8 cellular contexts compared by ENCODE assay signal in the genomic region with DNA sequence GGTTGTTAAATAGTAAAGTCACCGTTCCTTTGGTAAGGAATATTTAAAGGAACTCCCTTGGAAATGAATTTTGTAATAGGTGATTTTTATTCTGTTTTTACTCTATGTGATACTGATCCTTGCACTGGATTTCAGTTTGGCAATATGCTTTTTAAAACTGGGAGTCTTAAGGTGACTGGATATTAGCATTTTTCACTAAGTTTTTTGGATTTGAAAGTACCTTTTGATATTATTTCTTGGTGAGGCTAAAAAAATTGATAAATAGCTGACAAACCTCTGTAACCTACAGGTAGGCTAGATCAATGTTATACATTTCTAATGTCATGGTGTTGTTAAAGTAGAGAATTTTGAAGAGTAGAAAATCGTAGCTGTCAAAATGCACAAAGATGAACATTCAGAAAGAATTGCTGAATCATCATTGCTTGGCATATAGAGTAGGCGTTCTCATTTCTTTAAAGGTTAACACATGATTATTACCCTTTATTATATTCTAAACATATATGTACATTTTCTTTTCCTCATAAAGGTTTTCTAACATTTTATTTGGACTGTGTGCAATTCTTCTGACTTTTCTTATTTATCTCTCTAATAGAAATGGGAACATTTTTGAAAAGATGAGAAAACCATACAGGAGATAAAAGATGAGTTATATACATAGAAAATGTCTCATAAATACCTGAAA. TPM values are rescaled to one million over a fixed set of nuclear protein-coding genes. Genes with fewer than 3 reads are reported as not detected.
DNase-seq lines count a peak whose midpoint lies in the region; ATAC-seq and TF ChIP-seq lines count a peak whose summit lies in the region.

No MANE protein-coding gene starts in this region.

- H3K9me3 ChIP-seq in AG04450 (ENCODE audit: control insufficient read depth, insufficient read depth, low read length) (no peaks in the 10 kb centered on the region), body of pancreas (no peaks in the 10 kb centered on the region), WERI-Rb-1 (ENCODE audit: severe bottlenecking) (no peaks in the 10 kb centered on the region)
- no peaks in the 10 kb centered on the region for H3K9me3 ChIP-seq in effector memory CD4-positive, alpha-beta T cell (ENCODE audit: control insufficient read depth, low read length)

- POLR2A ChIA-PET in AG04450 (lab: Yijun Ruan, JAX), result interaction anchor here (0.6 to 4.6 kb wide), 6 partner anchors 8 to 118 kb away, joined by 3 to 105 read pairs (median 4); a partner anchor contains a TSS

- H3K27ac Mint-ChIP-seq in IgD-negative memory B cell, result peak overlapping the region; percentile 94 to 99 (median 99)

- DNase-seq in AG04450 (ENCODE audit: low read depth, low spot score) (no peak), body of pancreas (no peak), midbrain (lab: John Stamatoyannopoulos, UW) (peak; percentile 34), WERI-Rb-1 (no peak)
- no peak for DNase-seq in stimulated activated CD4-positive, alpha-beta T cell treated with anti-CD3 and anti-CD28 coated beads, Interleukin-2, amount 100 ng/mL, for 48 hours
- DNase-seq in effector memory CD4-positive, alpha-beta T cell, result no peak

- H3K36me3 Mint-ChIP-seq in IgD-negative memory B cell, result no peaks in the 10 kb centered on the region

- CTCF ChIA-PET in AG04450 (lab: Charles Lee), result interaction anchor here (0.6 to 2.1 kb wide), 4 partner anchors 81 to 112 kb away, joined by 3 to 8 read pairs (median 4); no protein-coding TSS in a partner anchor

- H3K27ac ChIP-seq in AG04450 (ENCODE audit: low read depth, low read length), result no peak overlapping the region
- peak overlapping the region; percentile 3 to 93 (median 86) for H3K27ac ChIP-seq in body of pancreas
- H3K27ac ChIP-seq in WERI-Rb-1, result no peak overlapping the region
- no peak overlapping the region for H3K27ac ChIP-seq in effector memory CD4-positive, alpha-beta T cell (ENCODE audit: insufficient read depth, low read length, poor library complexity, severe bottlenecking)

- H3K9me3 Mint-ChIP-seq in IgD-negative memory B cell, result peaks cover 0 to 2% (median 0%) of the 10 kb centered on the region in 3 donors

- peaks cover 9 to 27% (median 23%) of the 10 kb centered on the region in 3 donors for H3K4me1 Mint-ChIP-seq in IgD-negative memory B cell

- peaks cover 36% of the 10 kb centered on the region for H3K4me1 ChIP-seq in body of pancreas
- H3K4me1 ChIP-seq in effector memory CD4-positive, alpha-beta T cell (ENCODE audit: control insufficient read depth, insufficient read depth, low read length, poor library complexity, severe bottlenecking), result no peaks in the 10 kb centered on the region

- intact Hi-C loops in body of pancreas (cut with DNase I), result no loop called here

- peak overlapping the region; percentile 41 to 81 (median 58) for H3K4me3 Mint-ChIP-seq in IgD-negative memory B cell

- no peak for TF ChIP-seq POLR2A in body of pancreas (IDR thresholded peaks at IDR 0.05)

- 9 to 12% methylated on average over 3 of the region's 3 CpGs for WGBS in body of pancreas, 2 donors

- no peak for TF ChIP-seq CTCF in AG04450 (IDR thresholded peaks at IDR 0.05; ENCODE audit: low read depth, low read length)
- TF ChIP-seq CTCF in body of pancreas (IDR thresholded peaks at IDR 0.05), result no peak
- no peak for TF ChIP-seq CTCF in WERI-Rb-1 (IDR thresholded peaks at IDR 0.05; ENCODE audit: low read depth, low read length)

- H3K27me3 ChIP-seq in AG04450 (ENCODE audit: control insufficient read depth, insufficient read depth, low read length), result no peaks in the 10 kb centered on the region
- no peaks in the 10 kb centered on the region for H3K27me3 ChIP-seq in body of pancreas
- no peaks in the 10 kb centered on the region for H3K27me3 ChIP-seq in WERI-Rb-1 (ENCODE audit: insufficient read depth, low read depth, severe bottlenecking)
- H3K27me3 ChIP-seq in effector memory CD4-positive, alpha-beta T cell (replicated peaks; ENCODE audit: control insufficient read depth, insufficient read depth, low read length, poor library complexity, severe bottlenecking), result no peaks in the 10 kb centered on the region

- no peaks in the 10 kb centered on the region for H3K27me3 Mint-ChIP-seq in IgD-negative memory B cell

- H3K4me3 ChIP-seq in AG04450 (ENCODE audit: low read depth, low read length), result peak overlapping the region; percentile 17; the same call in 1 of the 2 replicates
- H3K4me3 ChIP-seq in body of pancreas, result no peak overlapping the region
- H3K4me3 ChIP-seq in WERI-Rb-1 (ENCODE audit: low read depth, low read length), result no peak overlapping the region
- H3K4me3 ChIP-seq in effector memory CD4-positive, alpha-beta T cell (ENCODE audit: insufficient read depth, low read depth, low read length, poor library complexity, severe bottlenecking), result no peak overlapping the region

- H3K36me3 ChIP-seq in body of pancreas (replicated peaks in 1 of 2; ENCODE audit: insufficient read depth in 1 of 2, low read depth in 2 of 2), result no peaks in the 10 kb centered on the region
- no peaks in the 10 kb centered on the region for H3K36me3 ChIP-seq in WERI-Rb-1
- no peaks in the 10 kb centered on the region for H3K36me3 ChIP-seq in effector memory CD4-positive, alpha-beta T cell (ENCODE audit: control insufficient read depth, insufficient read depth, low read length)

- ATAC-seq in body of pancreas, result no peak
- no peak for ATAC-seq in GM19397 (IDR thresholded peaks at IDR 0.05; ENCODE audit: unreplicated experiment)

RNA-seq across cellular contexts. Expression of a gene that starts 1.5 kb away (rescaled TPM):
- polyA plus RNA-seq in AG04450 (2011; rRNA removed) (35.1 and 51.6 TPM in 2 replicates), IgD-negative memory B cell (7.3 TPM)
- 33.2 and 53.6 TPM in 2 replicates for polyA minus RNA-seq in AG04450 (2011; rRNA and poly(A)+ RNA removed)
- 10 to 100 TPM; 20.2 to 24.1 TPM for total RNA-seq in body of pancreas

RNA-seq across cellular contexts. Expression of a gene that starts 24.3 kb away (rescaled TPM):
- polyA plus RNA-seq in AG04450 (2011; rRNA removed), result 123 and 142 TPM in 2 replicates
- polyA minus RNA-seq in AG04450 (2011; rRNA and poly(A)+ RNA removed), result 150 and 164 TPM in 2 replicates
- polyA plus RNA-seq in IgD-negative memory B cell, result 48.2 TPM
- total RNA-seq in body of pancreas, result 10 to 100 TPM; 56.7 to 63.8 TPM

RNA-seq across cellular contexts. Expression of a gene that starts 42.6 kb away (rescaled TPM):
- polyA plus RNA-seq in AG04450 (2011; rRNA removed) (0.07 and 0.09 TPM in 2 replicates), IgD-negative memory B cell (not detected)
- polyA minus RNA-seq in AG04450 (2011; rRNA and poly(A)+ RNA removed), result 0.48 TPM in 1 of 2 replicates, not detected in the other
- total RNA-seq in body of pancreas, result 10 to 100 TPM; 19.2 to 20.1 TPM

Comparison
In these comparisons a context has a peak if more than half of its experiments do, and no peak if none do; other contexts are left out.
1. H3K27ac ChIP-seq: peak in body of pancreas (4 of 4); none in AG04450 (single experiment), WERI-Rb-1 (single experiment) and effector memory CD4-positive, alpha-beta T cell (single experiment).